In genomic region chr5:10264569-10264968, GRCh38 we compare ENCODE assay signal across 25 cellular contexts. TPM values are rescaled to one million over a fixed set of nuclear protein-coding genes. Genes with fewer than 3 reads are reported as not detected.
DNase-seq lines count a peak whose midpoint lies in the region; ATAC-seq and TF ChIP-seq lines count a peak whose summit lies in the region.
"Had no signal": no experiment of that assay in that cellular context is flagged by ENCODE, and none has a peak within 500 bp of the region (broad histone marks: within the 10 kb centered on the region; RNA-seq: fewer than 3 reads in every experiment).

No MANE protein-coding gene starts in this region.

- peaks cover 5 to 66% of the 10 kb centered on the region in 2 donors for H3K36me3 ChIP-seq in gastrocnemius medialis

- CTCF ChIA-PET in activated CD4-positive, alpha-beta memory T cell treated with anti-CD3 and anti-CD28 coated beads for 36 hours (lab: Charles Lee), result interaction anchor here (0.5 kb wide), 1 partner anchor 35 kb away, joined by 3 read pairs; no protein-coding TSS in a partner anchor
- CTCF ChIA-PET in activated CD4-positive, alpha-beta memory T cell treated with anti-CD3 and anti-CD28 coated beads, Interleukin-2, amount 10 ng/mL, durations not matched to agents 7 days and 5 days (lab: Charles Lee), result no interaction called here

- peaks cover 4 to 7% of the 10 kb centered on the region in 2 donors for H3K4me1 ChIP-seq in gastrocnemius medialis
- H3K4me1 ChIP-seq: lower lobe of right lung had no signal

- no peak for DNase-seq in activated CD4-positive, alpha-beta memory T cell treated with anti-CD3 and anti-CD28 coated beads for 36 hours
- DNase-seq in activated CD4-positive, alpha-beta memory T cell treated with anti-CD3 and anti-CD28 coated beads, Interleukin-2, amount 10 ng/mL, durations not matched to agents 7 days and 5 days, result no peak
- DNase-seq in HFFc6 (peak; percentile 38), choroid plexus epithelial cell (ENCODE audit: low read depth) (peak; percentile 53), gastrocnemius medialis (no peak), NCI-H524 (lab: John Stamatoyannopoulos, UW) (no peak)
- DNase-seq: activated CD4-positive, alpha-beta T cell treated with anti-CD3 and anti-CD28 coated beads for 48 hours; activated CD8-positive, alpha-beta memory T cell treated with anti-CD3 and anti-CD28 coated beads, Interleukin-2, amount 10 ng/mL, durations not matched to agents 7 days and 5 days; H7; Karpas-422; lower lobe of right lung; NCI-H1092 treated with DMSO at 0.1 percent for 48 hours; NCI-H2029 treated with DMSO at 0.1 percent for 48 hours; NCI-H345; NCI-H82; retina; SHP77 treated with DMSO at 0.1 percent for 48 hours; stimulated activated CD4-positive, alpha-beta T cell treated with anti-CD3 and anti-CD28 coated beads, Interleukin-4, amount 100 ng/mL, for 24 hours; stomach; T-helper 1 cell had no signal

- H3K27me3 Mint-ChIP-seq in activated CD4-positive, alpha-beta memory T cell treated with anti-CD3 and anti-CD28 coated beads for 36 hours, result no peaks in the 10 kb centered on the region
- no peaks in the 10 kb centered on the region for H3K27me3 Mint-ChIP-seq in activated CD4-positive, alpha-beta memory T cell treated with anti-CD3 and anti-CD28 coated beads, Interleukin-2, amount 10 ng/mL, durations not matched to agents 7 days and 5 days
- peaks cover 7% of the 10 kb centered on the region for H3K27me3 Mint-ChIP-seq in HFFc6 (ENCODE audit: insufficient read depth)
- H3K27me3 Mint-ChIP-seq: activated CD8-positive, alpha-beta memory T cell treated with anti-CD3 and anti-CD28 coated beads, Interleukin-2, amount 10 ng/mL, durations not matched to agents 7 days and 5 days; activated naive CD4-positive, alpha-beta T cell treated with anti-CD3 and anti-CD28 coated beads, Interleukin-2, amount 50 U/mL, for 24 hours; type B pancreatic cell had no signal

- peaks cover 53% of the 10 kb centered on the region for H3K36me3 Mint-ChIP-seq in activated CD4-positive, alpha-beta memory T cell treated with anti-CD3 and anti-CD28 coated beads for 36 hours
- H3K36me3 Mint-ChIP-seq in activated CD4-positive, alpha-beta memory T cell treated with anti-CD3 and anti-CD28 coated beads, Interleukin-2, amount 10 ng/mL, durations not matched to agents 7 days and 5 days (ENCODE audit: low read depth), result peaks cover 66% of the 10 kb centered on the region
- H3K36me3 Mint-ChIP-seq in HFFc6 (ENCODE audit: low read depth), result peaks cover 40% of the 10 kb centered on the region

- H3K4me3 ChIP-seq in choroid plexus epithelial cell (ENCODE audit: low read depth, low read length) (no peak overlapping the region), gastrocnemius medialis (no peak overlapping the region)
- H3K4me3 ChIP-seq: BLaER1 treated with 17β-estradiol and CSF1 and Interleukin-3, amounts not matched to agents 10 nM and 100 nM; lower lobe of right lung; stomach had no signal

- H3K27me3 ChIP-seq in gastrocnemius medialis, result no peaks in the 10 kb centered on the region
- H3K27me3 ChIP-seq: BLaER1 treated with 17β-estradiol and CSF1 and Interleukin-3, amounts not matched to agents 10 nM and 100 nM; stomach had no signal

- H3K9me3 Mint-ChIP-seq in activated CD4-positive, alpha-beta memory T cell treated with anti-CD3 and anti-CD28 coated beads for 36 hours, result no peaks in the 10 kb centered on the region
- no peaks in the 10 kb centered on the region for H3K9me3 Mint-ChIP-seq in activated CD4-positive, alpha-beta memory T cell treated with anti-CD3 and anti-CD28 coated beads, Interleukin-2, amount 10 ng/mL, durations not matched to agents 7 days and 5 days
- H3K9me3 Mint-ChIP-seq in HFFc6, result no peaks in the 10 kb centered on the region
- H3K9me3 Mint-ChIP-seq: activated naive CD4-positive, alpha-beta T cell treated with anti-CD3 and anti-CD28 coated beads, Interleukin-2, amount 50 U/mL, for 24 hours; type B pancreatic cell had no signal

- no peaks in the 10 kb centered on the region for H3K4me1 Mint-ChIP-seq in activated CD4-positive, alpha-beta memory T cell treated with anti-CD3 and anti-CD28 coated beads for 36 hours (ENCODE audit: low read depth)
- peaks cover 4% of the 10 kb centered on the region for H3K4me1 Mint-ChIP-seq in activated CD4-positive, alpha-beta memory T cell treated with anti-CD3 and anti-CD28 coated beads, Interleukin-2, amount 10 ng/mL, durations not matched to agents 7 days and 5 days
- H3K4me1 Mint-ChIP-seq in HFFc6 (ENCODE audit: low read depth), result peaks cover 40% of the 10 kb centered on the region
- H3K4me1 Mint-ChIP-seq: activated naive CD4-positive, alpha-beta T cell treated with anti-CD3 and anti-CD28 coated beads, Interleukin-2, amount 50 U/mL, for 24 hours had no signal

- no peak overlapping the region for H3K4me3 Mint-ChIP-seq in activated CD4-positive, alpha-beta memory T cell treated with anti-CD3 and anti-CD28 coated beads for 36 hours
- no peak overlapping the region for H3K4me3 Mint-ChIP-seq in activated CD4-positive, alpha-beta memory T cell treated with anti-CD3 and anti-CD28 coated beads, Interleukin-2, amount 10 ng/mL, durations not matched to agents 7 days and 5 days
- H3K4me3 Mint-ChIP-seq in HFFc6, result no peak overlapping the region
- H3K4me3 Mint-ChIP-seq: activated CD8-positive, alpha-beta memory T cell treated with anti-CD3 and anti-CD28 coated beads, Interleukin-2, amount 10 ng/mL, durations not matched to agents 7 days and 5 days; activated naive CD4-positive, alpha-beta T cell treated with anti-CD3 and anti-CD28 coated beads, Interleukin-2, amount 50 U/mL, for 24 hours; type B pancreatic cell had no signal

- no peak for TF ChIP-seq CTCF in HFFc6 (IDR thresholded peaks at IDR 0.05)
- no peak for TF ChIP-seq CTCF in choroid plexus epithelial cell (conservative IDR thresholded peaks at IDR 0.05; ENCODE audit: low read depth, low read length)
- TF ChIP-seq CTCF in gastrocnemius medialis (IDR thresholded peaks at IDR 0.05 in 4 of 5, conservative IDR thresholded peaks at IDR 0.05 in 1 of 5), result no peak

- ATAC-seq in gastrocnemius medialis (no peak), HG03025 (IDR thresholded peaks at IDR 0.05; ENCODE audit: low FRiP score, unreplicated experiment) (no peak), GM21723 (IDR thresholded peaks at IDR 0.05; ENCODE audit: unreplicated experiment) (no peak)
- ATAC-seq: activated CD8-positive, alpha-beta memory T cell treated with anti-CD3 and anti-CD28 coated beads, Interleukin-2, amount 10 ng/mL, durations not matched to agents 7 days and 5 days had no signal

- H3K27ac ChIP-seq in gastrocnemius medialis, result peak overlapping the region; percentile 36 to 73 (median 70)
- H3K27ac ChIP-seq: lower lobe of right lung, stomach had no signal

- intact Hi-C loops in activated CD4-positive, alpha-beta memory T cell treated with anti-CD3 and anti-CD28 coated beads for 36 hours (cut with micrococcal nuclease), result no loop called here
- intact Hi-C loops in gastrocnemius medialis (cut with DNase I; ENCODE audit: low total_unique reads), result no loop called here

- in situ Hi-C loops in gastrocnemius medialis (cut with MboI; ENCODE audit: low sequenced_read_pairs in 4 of 4), result loop anchor here in 1 of 4 donors (10.0 kb wide), 1 partner anchor 150 kb away; no protein-coding TSS in a partner anchor

- peak overlapping the region; percentile 44 for H3K27ac Mint-ChIP-seq in activated CD4-positive, alpha-beta memory T cell treated with anti-CD3 and anti-CD28 coated beads for 36 hours
- no peak overlapping the region for H3K27ac Mint-ChIP-seq in activated CD4-positive, alpha-beta memory T cell treated with anti-CD3 and anti-CD28 coated beads, Interleukin-2, amount 10 ng/mL, durations not matched to agents 7 days and 5 days
- peak overlapping the region; percentile 54 for H3K27ac Mint-ChIP-seq in HFFc6
- H3K27ac Mint-ChIP-seq: activated CD8-positive, alpha-beta memory T cell treated with anti-CD3 and anti-CD28 coated beads, Interleukin-2, amount 10 ng/mL, durations not matched to agents 7 days and 5 days; activated naive CD4-positive, alpha-beta T cell treated with anti-CD3 and anti-CD28 coated beads, Interleukin-2, amount 50 U/mL, for 24 hours; type B pancreatic cell had no signal

- POLR2A ChIA-PET in activated CD4-positive, alpha-beta memory T cell treated with anti-CD3 and anti-CD28 coated beads for 36 hours (lab: Charles Lee), result interaction anchor here (0.7 kb wide), 1 partner anchor 153 kb away, joined by 3 read pairs; no protein-coding TSS in a partner anchor
- POLR2A ChIA-PET in activated CD4-positive, alpha-beta memory T cell treated with anti-CD3 and anti-CD28 coated beads, Interleukin-2, amount 10 ng/mL, durations not matched to agents 7 days and 5 days (lab: Charles Lee), result interaction anchor here (0.9 to 4.2 kb wide), 4 partner anchors 9 to 18 kb away, joined by 3 to 34 read pairs (median 4); partner anchors contain the start of genes ATPSCKMT and CCT5

- no peaks in the 10 kb centered on the region for H3K9me3 ChIP-seq in gastrocnemius medialis
- H3K9me3 ChIP-seq: BLaER1 treated with 17β-estradiol and CSF1 and Interleukin-3, amounts not matched to agents 10 nM and 100 nM; lower lobe of right lung; stomach had no signal

- no peak for TF ChIP-seq POLR2A in gastrocnemius medialis (IDR thresholded peaks at IDR 0.05)

RNA-seq across cellular contexts. Expression of gene CCT5, which starts 14.5 kb away (rescaled TPM):
- 100 to 1,000 TPM; 360 to 375 TPM for total RNA-seq in activated CD4-positive, alpha-beta memory T cell treated with anti-CD3 and anti-CD28 coated beads for 36 hours
- total RNA-seq in activated CD4-positive, alpha-beta memory T cell treated with anti-CD3 and anti-CD28 coated beads, Interleukin-2, amount 10 ng/mL, durations not matched to agents 7 days and 5 days, result 100 to 1,000 TPM; 220 to 223 TPM
- 100 to 1,000 TPM; 274 to 362 (median 330) TPM for total RNA-seq in HFFc6 (2021; fragmentation: NEBNext Ultra II Directional; extraction: Animal tissue kit (Norgen Biotek cat#: 25700))
- 100 to 1,000 TPM; 201 to 329 (median 267) TPM for total RNA-seq in gastrocnemius medialis

RNA-seq across cellular contexts. Expression of gene ATPSCKMT, which starts 14.9 kb away (rescaled TPM):
- 10 to 100 TPM; 17.1 to 20.1 TPM for total RNA-seq in activated CD4-positive, alpha-beta memory T cell treated with anti-CD3 and anti-CD28 coated beads for 36 hours
- total RNA-seq in activated CD4-positive, alpha-beta memory T cell treated with anti-CD3 and anti-CD28 coated beads, Interleukin-2, amount 10 ng/mL, durations not matched to agents 7 days and 5 days, result 10 to 100 TPM; 14.6 to 15.5 TPM
- 10 to 100 TPM; 16.3 to 26.2 (median 18.8) TPM for total RNA-seq in HFFc6 (2021; fragmentation: NEBNext Ultra II Directional; extraction: Animal tissue kit (Norgen Biotek cat#: 25700))
- total RNA-seq in gastrocnemius medialis, result 10 to 100 TPM in 2 of 4 donors, 1 to 10 TPM in 2; 9.2 to 18.2 (median 10.5) TPM

RNA-seq across cellular contexts. Expression of gene CMBL, which starts 43.1 kb away (rescaled TPM):
- total RNA-seq in activated CD4-positive, alpha-beta memory T cell treated with anti-CD3 and anti-CD28 coated beads for 36 hours, result 1 to 10 TPM; 1.2 to 1.3 TPM
- 1 to 10 TPM; 1.7 to 2.0 TPM for total RNA-seq in activated CD4-positive, alpha-beta memory T cell treated with anti-CD3 and anti-CD28 coated beads, Interleukin-2, amount 10 ng/mL, durations not matched to agents 7 days and 5 days
- total RNA-seq in HFFc6 (2021; fragmentation: NEBNext Ultra II Directional; extraction: Animal tissue kit (Norgen Biotek cat#: 25700)), result 10 to 100 TPM; 30.2 to 39.0 (median 38.0) TPM
- 10 to 100 TPM in 3 of 4 donors, 1 to 10 TPM in 1; 7.8 to 46.7 (median 35.6) TPM for total RNA-seq in gastrocnemius medialis

Comparison
In these comparisons a context has a peak if more than half of its experiments do, and no peak if none do; other contexts are left out.
1. DNase-seq: peak in HFFc6 (single experiment) and choroid plexus epithelial cell (single experiment); none in activated CD4-positive, alpha-beta memory T cell treated with anti-CD3 and anti-CD28 coated beads for 36 hours (single experiment), activated CD4-positive, alpha-beta memory T cell treated with anti-CD3 and anti-CD28 coated beads, Interleukin-2, amount 10 ng/mL, durations not matched to agents 7 days and 5 days (single experiment), gastrocnemius medialis (0 of 2) and NCI-H524 (0 of 2).